ENCODE assay signal across 8 cellular contexts in the genomic region with DNA sequence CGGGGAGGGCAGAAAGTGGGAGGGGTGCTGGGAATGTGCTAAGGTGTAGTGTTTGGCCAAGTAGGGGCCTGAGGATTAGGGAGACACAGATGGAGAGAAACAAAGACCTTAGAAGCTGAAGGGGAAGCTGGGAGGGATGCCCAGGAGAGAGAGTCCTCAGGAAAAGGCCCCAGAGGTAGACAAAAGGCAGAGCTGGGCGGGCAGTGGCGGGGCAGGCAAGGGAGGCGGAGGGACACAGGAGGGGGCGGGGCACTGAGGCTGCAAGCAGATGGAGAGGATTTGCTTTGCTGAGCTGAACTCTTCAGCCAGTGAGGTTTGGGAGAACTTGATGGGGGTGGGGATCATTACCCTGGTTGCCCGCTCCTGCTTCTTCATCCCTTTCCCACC. TPM values are rescaled to one million over a fixed set of nuclear protein-coding genes. Genes with fewer than 3 reads are reported as not detected.
DNase-seq lines count a peak whose midpoint lies in the region; ATAC-seq, FAIRE-seq and TF ChIP-seq lines count a peak whose summit lies in the region.

No MANE protein-coding gene starts in this region.

- H3K79me2 ChIP-seq in endothelial cell of umbilical vein (ENCODE audit: control insufficient read depth, insufficient read depth, low read length) (peaks cover 32% of the 10 kb centered on the region), trophoblast cell (ENCODE audit: control insufficient read depth, insufficient read depth, low read length, poor library complexity) (peaks cover 18% of the 10 kb centered on the region)

- FAIRE-seq in endothelial cell of umbilical vein (lab: Jason Lieb, UNC), result no peak

- H2BK120ac ChIP-seq in trophoblast cell (ENCODE audit: insufficient read depth, low read length, poor library complexity), result no peak overlapping the region

- peaks cover 0 to 23% of the 10 kb centered on the region in 2 experiments for H3K36me3 ChIP-seq in endothelial cell of umbilical vein (ENCODE audit: control insufficient read depth in 2 of 2, extremely low read depth in 1 of 2, insufficient read depth in 2 of 2, low read length in 2 of 2)
- peaks cover 21 to 24% of the 10 kb centered on the region in 2 experiments for H3K36me3 ChIP-seq in trophoblast cell (ENCODE audit: control insufficient read depth in 1 of 2, insufficient read depth in 2 of 2, low read length in 2 of 2)

- H3K9ac ChIP-seq in endothelial cell of umbilical vein (replicated peaks; ENCODE audit: extremely low read depth, insufficient read depth, low read length) (peak overlapping the region; percentile 29), trophoblast cell (ENCODE audit: low read length) (no peak overlapping the region)

- CTCF ChIA-PET in endothelial cell of umbilical vein (lab: Charles Lee), result interaction anchor here (0.6 to 8.4 kb wide), 3 partner anchors 10 to 149 kb away, joined by 3 to 234 read pairs (median 70); partner anchors contain the start of gene MLF2

- peaks cover 23% of the 10 kb centered on the region for H3K79me1 ChIP-seq in trophoblast cell (ENCODE audit: low read length)

- H3K4me2 ChIP-seq in endothelial cell of umbilical vein (ENCODE audit: insufficient read depth, low read length) (peak overlapping the region; percentile 68), trophoblast cell (ENCODE audit: low read length) (peak overlapping the region; percentile 91)

- H3K18ac ChIP-seq in trophoblast cell (ENCODE audit: low read length), result no peak overlapping the region

- H3K4ac ChIP-seq in trophoblast cell (ENCODE audit: low read depth, low read length), result no peak overlapping the region

- H3K9me1 ChIP-seq in endothelial cell of umbilical vein (replicated peaks; ENCODE audit: control insufficient read depth, extremely low read depth, insufficient read depth, low read length), result no peaks in the 10 kb centered on the region

- no peak overlapping the region for H3K14ac ChIP-seq in trophoblast cell (ENCODE audit: low read length)

- H4K91ac ChIP-seq in trophoblast cell (ENCODE audit: low read depth, low read length), result no peak overlapping the region

- H4K8ac ChIP-seq in trophoblast cell (ENCODE audit: low read depth, low read length), result no peak overlapping the region

- H2AFZ ChIP-seq in endothelial cell of umbilical vein (ENCODE audit: low read depth, low read length) (no peak overlapping the region), trophoblast cell (ENCODE audit: insufficient read depth, low read length, poor library complexity) (no peak overlapping the region)

- H4K20me1 ChIP-seq in endothelial cell of umbilical vein (replicated peaks; ENCODE audit: control insufficient read depth, extremely low read depth, insufficient read depth, low read length), result no peaks in the 10 kb centered on the region

- POLR2A ChIA-PET in endothelial cell of umbilical vein (lab: Charles Lee), result no interaction called here

- H3K27ac ChIP-seq in endothelial cell of umbilical vein (ENCODE audit: insufficient read depth, low read depth, low read length) (no peak overlapping the region), trophoblast cell (ENCODE audit: low read depth, low read length) (no peak overlapping the region)

- H3K23ac ChIP-seq in trophoblast cell (ENCODE audit: low read length), result no peak overlapping the region

- no CpG with 5 or more reads among the region's 6 CpGs for WGBS in trophoblast cell (ENCODE audit: extremely low coverage, insufficient coverage, insufficient read length)

- H3K4me1 ChIP-seq in endothelial cell of umbilical vein (ENCODE audit: control insufficient read depth, extremely low read depth, insufficient read depth, low read length) (peaks cover 31% of the 10 kb centered on the region), trophoblast cell (ENCODE audit: control insufficient read depth in 1 of 2, insufficient read depth in 2 of 2, low read length in 2 of 2) (peaks cover 19 to 26% of the 10 kb centered on the region in 2 experiments)

- no peak for TF ChIP-seq CTCF in endothelial cell of umbilical vein (IDR thresholded peaks at IDR 0.05; ENCODE audit: extremely low read depth in 1 of 2, insufficient read depth in 1 of 2, low read depth in 1 of 2, low read length in 2 of 2)

- no peak overlapping the region for H2BK12ac ChIP-seq in trophoblast cell (ENCODE audit: low read length)

- dilution Hi-C loops in endothelial cell of umbilical vein (cut with MboI; ENCODE audit: extremely low pct_ligation_motif_present, low sequenced_read_pairs), result no loop called here

- intact Hi-C loops in endothelial cell of umbilical vein (cut with micrococcal nuclease), result no loop called here

- BruUV-seq in endothelial cell of umbilical vein (replicated peaks; lab: Mats Ljungman, UMichigan), result no TSS peak

- DNase-seq in EL (peak; percentile 31), NCI-H82 (lab: John Stamatoyannopoulos, UW) (peak; percentile 98), endothelial cell of umbilical vein (ENCODE audit: low read depth, low spot score) (peak; percentile 33), trophoblast cell (peak in 1 of 2 donors; percentile 18)
- DNase-seq in stimulated activated CD4-positive, alpha-beta T cell treated with anti-CD3 and anti-CD28 coated beads, Interleukin-4, amount 100 ng/mL, for 4 hours, result no peak
- DNase-seq in activated CD4-positive, alpha-beta T cell treated with anti-CD3 and anti-CD28 coated beads for 4 hours, result no peak
- DNase-seq in activated naive CD4-positive, alpha-beta T cell treated with Interleukin-2 at 50 U/mL for 16 hours, result no peak

- H2BK5ac ChIP-seq in trophoblast cell (ENCODE audit: low read depth, low read length, poor library complexity), result no peak overlapping the region

- TF ChIP-seq POLR2A in endothelial cell of umbilical vein (IDR thresholded peaks at IDR 0.05; ENCODE audit: low read depth, low read length), result no peak

- no peak for ATAC-seq in GM18873 (IDR thresholded peaks at IDR 0.05; ENCODE audit: low FRiP score, unreplicated experiment)

- no peak overlapping the region for H2AK5ac ChIP-seq in trophoblast cell (ENCODE audit: low read length)

- no peaks in the 10 kb centered on the region for H3K9me3 ChIP-seq in endothelial cell of umbilical vein (replicated peaks; ENCODE audit: control insufficient read depth, insufficient read depth, low read length)
- peaks cover 2% of the 10 kb centered on the region for H3K9me3 ChIP-seq in trophoblast cell (ENCODE audit: insufficient read depth, low read depth, low read length)

- H3K4me3 ChIP-seq in endothelial cell of umbilical vein (replicated peaks in 1 of 3; ENCODE audit: insufficient read depth in 1 of 3, low read depth in 1 of 3, low read length in 3 of 3) (peak overlapping the region in 2 of 3 experiments; percentile 70 to 74), trophoblast cell (ENCODE audit: low read depth, low read length) (no peak overlapping the region)

- no peak overlapping the region for H4K12ac ChIP-seq in trophoblast cell (ENCODE audit: low read depth, low read length)

- no peaks in the 10 kb centered on the region for H3K27me3 ChIP-seq in endothelial cell of umbilical vein (ENCODE audit: control insufficient read depth in 2 of 2, insufficient read depth in 2 of 2, low read length in 2 of 2)
- peaks cover 10% of the 10 kb centered on the region for H3K27me3 ChIP-seq in trophoblast cell (ENCODE audit: insufficient read depth, low read length)

RNA-seq across cellular contexts. Expression of gene PTMS, which starts 2.8 kb away (rescaled TPM):
- total RNA-seq in endothelial cell of umbilical vein, result 518 and 555 TPM in 2 replicates
- 661 and 787 TPM in 2 replicates for polyA plus RNA-seq in endothelial cell of umbilical vein
- 356 and 357 TPM in 2 replicates for polyA plus RNA-seq in endothelial cell of umbilical vein (2011; cell fraction: cytosol; rRNA removed)
- polyA plus RNA-seq in endothelial cell of umbilical vein (2011; cell fraction: nucleus; rRNA removed), result 146 and 181 TPM in 2 replicates
- 327 and 655 TPM in 2 replicates for polyA plus RNA-seq in endothelial cell of umbilical vein (2012)
- polyA minus RNA-seq in endothelial cell of umbilical vein, result 264 and 340 TPM in 2 replicates
- 73.9 TPM for polyA minus RNA-seq in endothelial cell of umbilical vein (2011; cell fraction: cytosol; rRNA and poly(A)+ RNA removed)
- 40.4 and 51.6 TPM in 2 replicates for polyA minus RNA-seq in endothelial cell of umbilical vein (2011; cell fraction: nucleus; rRNA and poly(A)+ RNA removed)
- 441 and 482 TPM in 2 replicates for polyA plus RNA-seq in trophoblast cell (2013)

RNA-seq across cellular contexts. Expression of gene LAG3, which starts 3.3 kb away (rescaled TPM):
- total RNA-seq in endothelial cell of umbilical vein, result 3.8 and 4.1 TPM in 2 replicates
- polyA plus RNA-seq in endothelial cell of umbilical vein, result 1.3 and 1.8 TPM in 2 replicates
- polyA plus RNA-seq in endothelial cell of umbilical vein (2011; cell fraction: cytosol; rRNA removed), result 0.17 and 0.58 TPM in 2 replicates
- 8.8 and 10.8 TPM in 2 replicates for polyA plus RNA-seq in endothelial cell of umbilical vein (2011; cell fraction: nucleus; rRNA removed)
- polyA plus RNA-seq in endothelial cell of umbilical vein (2012), result 1.2 and 1.7 TPM in 2 replicates
- polyA minus RNA-seq in endothelial cell of umbilical vein, result 0.58 and 1.8 TPM in 2 replicates
- not detected for polyA minus RNA-seq in endothelial cell of umbilical vein (2011; cell fraction: cytosol; rRNA and poly(A)+ RNA removed)
- polyA minus RNA-seq in endothelial cell of umbilical vein (2011; cell fraction: nucleus; rRNA and poly(A)+ RNA removed), result 1.5 and 2.8 TPM in 2 replicates
- 0.29 and 0.37 TPM in 2 replicates for polyA plus RNA-seq in trophoblast cell (2013)

RNA-seq across cellular contexts. Expression of gene MLF2, which starts 16.1 kb away (rescaled TPM):
- 136 and 147 TPM in 2 replicates for total RNA-seq in endothelial cell of umbilical vein
- polyA plus RNA-seq in endothelial cell of umbilical vein, result 306 and 319 TPM in 2 replicates
- polyA plus RNA-seq in endothelial cell of umbilical vein (2011; cell fraction: cytosol; rRNA removed), result 189 and 228 TPM in 2 replicates
- polyA plus RNA-seq in endothelial cell of umbilical vein (2011; cell fraction: nucleus; rRNA removed), result 119 and 136 TPM in 2 replicates
- 160 and 203 TPM in 2 replicates for polyA plus RNA-seq in endothelial cell of umbilical vein (2012)
- polyA minus RNA-seq in endothelial cell of umbilical vein, result 221 and 250 TPM in 2 replicates
- 55.0 TPM for polyA minus RNA-seq in endothelial cell of umbilical vein (2011; cell fraction: cytosol; rRNA and poly(A)+ RNA removed)
- polyA minus RNA-seq in endothelial cell of umbilical vein (2011; cell fraction: nucleus; rRNA and poly(A)+ RNA removed), result 43.1 and 46.8 TPM in 2 replicates
- 219 and 234 TPM in 2 replicates for polyA plus RNA-seq in trophoblast cell (2013)

RNA-seq across cellular contexts. Expression of gene CD4, which starts 20.3 kb away (rescaled TPM):
- not detected in 2 replicates for total RNA-seq in endothelial cell of umbilical vein
- polyA plus RNA-seq in endothelial cell of umbilical vein, result not detected in 2 replicates
- polyA plus RNA-seq in endothelial cell of umbilical vein (2011; cell fraction: cytosol; rRNA removed), result not detected in 2 replicates
- polyA plus RNA-seq in endothelial cell of umbilical vein (2011; cell fraction: nucleus; rRNA removed), result not detected in 2 replicates
- 0.05 TPM in 1 of 2 replicates, not detected in the other for polyA plus RNA-seq in endothelial cell of umbilical vein (2012)
- polyA minus RNA-seq in endothelial cell of umbilical vein, result not detected in 2 replicates
- not detected for polyA minus RNA-seq in endothelial cell of umbilical vein (2011; cell fraction: cytosol; rRNA and poly(A)+ RNA removed)
- not detected in 2 replicates for polyA minus RNA-seq in endothelial cell of umbilical vein (2011; cell fraction: nucleus; rRNA and poly(A)+ RNA removed)
- 0.04 TPM in 2 replicates for polyA plus RNA-seq in trophoblast cell (2013)

RNA-seq across cellular contexts. Expression of gene COPS7A, which starts 45.1 kb away (rescaled TPM):
- 36.5 and 41.1 TPM in 2 replicates for total RNA-seq in endothelial cell of umbilical vein
- polyA plus RNA-seq in endothelial cell of umbilical vein, result 104 and 112 TPM in 2 replicates
- polyA plus RNA-seq in endothelial cell of umbilical vein (2011; cell fraction: cytosol; rRNA removed), result 85.3 and 85.9 TPM in 2 replicates
- 81.1 and 86.9 TPM in 2 replicates for polyA plus RNA-seq in endothelial cell of umbilical vein (2011; cell fraction: nucleus; rRNA removed)
- polyA plus RNA-seq in endothelial cell of umbilical vein (2012), result 42.2 and 52.7 TPM in 2 replicates
- polyA minus RNA-seq in endothelial cell of umbilical vein, result 34.1 and 41.1 TPM in 2 replicates
- 16.7 TPM for polyA minus RNA-seq in endothelial cell of umbilical vein (2011; cell fraction: cytosol; rRNA and poly(A)+ RNA removed)
- polyA minus RNA-seq in endothelial cell of umbilical vein (2011; cell fraction: nucleus; rRNA and poly(A)+ RNA removed), result 11.3 TPM in 2 replicates
- polyA plus RNA-seq in trophoblast cell (2013), result 30.5 and 31.7 TPM in 2 replicates

Comparison
In these comparisons a context has a peak if more than half of its experiments do, and no peak if none do; other contexts are left out.
1. DNase-seq: peak in EL (single experiment), NCI-H82 (single experiment) and endothelial cell of umbilical vein (single experiment); none in stimulated activated CD4-positive, alpha-beta T cell treated with anti-CD3 and anti-CD28 coated beads, Interleukin-4, amount 100 ng/mL, for 4 hours (0 of 2), activated CD4-positive, alpha-beta T cell treated with anti-CD3 and anti-CD28 coated beads for 4 hours (0 of 2) and activated naive CD4-positive, alpha-beta T cell treated with Interleukin-2 at 50 U/mL for 16 hours (single experiment).